9 cellular contexts compared by ENCODE assay signal in the genomic region with DNA sequence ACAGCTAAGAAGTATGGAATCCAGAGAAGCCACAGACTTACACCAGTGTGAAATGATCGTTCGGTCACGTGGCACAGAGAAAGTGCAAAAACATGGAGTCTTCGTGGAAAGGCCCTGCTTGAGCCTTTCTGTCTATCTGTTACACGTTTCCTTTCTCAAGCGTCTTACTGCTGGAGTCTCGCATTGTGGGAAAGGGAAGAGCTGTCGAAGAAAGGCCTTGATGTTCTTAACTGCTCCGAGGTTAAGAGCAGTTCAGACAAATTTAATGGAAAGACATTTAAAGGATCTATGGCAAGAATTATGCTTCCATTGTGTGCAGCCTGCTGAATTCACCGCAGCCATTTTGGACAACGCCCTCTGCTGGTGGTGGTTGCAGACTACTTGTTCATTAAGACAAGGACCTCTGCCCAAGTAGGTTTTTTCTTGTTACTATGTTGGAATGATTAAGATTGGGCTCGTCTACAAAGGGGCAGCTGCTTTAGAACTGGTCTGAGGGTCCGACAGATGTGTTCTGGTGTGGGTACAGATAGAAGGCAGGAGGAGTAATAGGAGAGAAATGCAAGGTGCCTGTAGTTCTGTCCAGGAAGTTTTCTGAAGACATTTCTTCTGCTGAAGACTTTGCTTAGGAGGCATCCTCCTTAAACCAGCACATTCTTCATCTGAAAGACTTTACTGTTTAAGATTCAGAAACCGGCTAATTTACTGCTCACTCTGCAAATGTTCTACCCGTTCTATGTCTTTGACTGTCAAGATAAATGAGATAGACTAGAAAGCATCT. TPM values are rescaled to one million over a fixed set of nuclear protein-coding genes. Genes with fewer than 3 reads are reported as not detected.
DNase-seq lines count a peak whose midpoint lies in the region; ATAC-seq and TF ChIP-seq lines count a peak whose summit lies in the region.
"Had no signal": no experiment of that assay in that cellular context is flagged by ENCODE, and none has a peak within 500 bp of the region (broad histone marks: within the 10 kb centered on the region; RNA-seq: fewer than 3 reads in every experiment).

No MANE protein-coding gene starts in this region.

- H3K36me3 Mint-ChIP-seq in immature natural killer cell, result peaks cover 0 to 5% (median 0%) of the 10 kb centered on the region in 3 donors

- H3K27me3 Mint-ChIP-seq in immature natural killer cell (ENCODE audit: low read depth in 3 of 3), result peaks cover 0 to 4% (median 2%) of the 10 kb centered on the region in 3 donors

- peaks cover 0 to 3% of the 10 kb centered on the region in 2 donors for H3K4me1 ChIP-seq in ascending aorta

- TF ChIP-seq CTCF in AG10803 (conservative IDR thresholded peaks at IDR 0.05; ENCODE audit: low read length) (peak; percentile 58), ascending aorta (IDR thresholded peaks at IDR 0.05) (peak; percentile 32 to 54 (median 47))

- H3K36me3 ChIP-seq in ascending aorta, result no peaks in the 10 kb centered on the region

- intact Hi-C loops in ascending aorta (cut with DNase I), result no loop called here

- peak overlapping the region; percentile 64 to 83 (median 76) for H3K27ac Mint-ChIP-seq in immature natural killer cell

- no peak overlapping the region for H3K4me3 ChIP-seq in AG10803 (ENCODE audit: low read length)
- no peak overlapping the region for H3K4me3 ChIP-seq in ascending aorta

- DNase-seq in AG10803 (ENCODE audit: low read depth), result no peak
- DNase-seq in NCI-H1092 treated with DMSO at 0.1 percent for 48 hours (lab: John Stamatoyannopoulos, UW), result peak; percentile 22
- DNase-seq in T-helper 22 cell (ENCODE audit: low read depth), result peak; percentile 28
- DNase-seq in ascending aorta (ENCODE audit: low spot score in 2 of 2), result peak in 1 of 2 donors; percentile 78
- DNase-seq in immature natural killer cell, result peak; percentile 45 to 55 (median 46)
- DNase-seq in stimulated activated CD4-positive, alpha-beta T cell treated with anti-CD3 and anti-CD28 coated beads, Interleukin-1b, Interleukin-23, amount 100 ng/mL, for 48 hours, result peak; percentile 79

- peaks cover 37 to 47% of the 10 kb centered on the region in 2 donors for H3K4me1 Mint-ChIP-seq in immature natural killer cell

- peak; percentile 68 for ATAC-seq in GM19395 (IDR thresholded peaks at IDR 0.05; ENCODE audit: unreplicated experiment)
- ATAC-seq in GM21737 (IDR thresholded peaks at IDR 0.05; ENCODE audit: unreplicated experiment), result no peak

- H3K9me3 Mint-ChIP-seq in immature natural killer cell, result peaks cover 0 to 2% (median 0%) of the 10 kb centered on the region in 6 donors

- H3K27me3 ChIP-seq in ascending aorta, result no peaks in the 10 kb centered on the region

- H3K4me3 Mint-ChIP-seq in immature natural killer cell, result peak overlapping the region; percentile 53 to 75 (median 64)

- peak overlapping the region in 1 of 2 donors; percentile 28 for H3K27ac ChIP-seq in ascending aorta

- H3K9me3 ChIP-seq in ascending aorta, result peaks cover 0 to 1% of the 10 kb centered on the region in 2 donors

RNA-seq across cellular contexts. Expression of gene CCN6, which starts 24.7 kb away (rescaled TPM):
- total RNA-seq in ascending aorta, result not detected
- not detected for polyA plus RNA-seq in immature natural killer cell
- total RNA-seq: urinary bladder had no signal
- polyA plus RNA-seq: urinary bladder had no signal

RNA-seq across cellular contexts. Expression of gene TUBE1, which starts 58.0 kb away (rescaled TPM):
- total RNA-seq in ascending aorta, result 6.0 TPM
- polyA plus RNA-seq in immature natural killer cell, result 1 to 10 TPM; 2.5 to 7.4 (median 5.5) TPM

RNA-seq across cellular contexts. Expression of gene FAM229B, which starts 58.2 kb away (rescaled TPM):
- total RNA-seq in ascending aorta, result 5.5 TPM
- polyA plus RNA-seq in immature natural killer cell, result 10 to 100 TPM in 1 of 3 donors, 1 to 10 TPM in 2; 3.7 to 13.3 (median 6.4) TPM
